ENCODE assay signal across 19 cellular contexts in genomic region chr3:149551500-149551899, GRCh38.
DNase-seq lines count a peak whose midpoint lies in the region; ATAC-seq and TF ChIP-seq lines count a peak whose summit lies in the region.
"Had no signal": no experiment of that assay in that cellular context is flagged by ENCODE, and none has a peak within 500 bp of the region (broad histone marks: within the 10 kb centered on the region; RNA-seq: fewer than 3 reads in every experiment).

No MANE protein-coding gene starts in this region.

- intact Hi-C loops in ascending aorta (cut with DNase I), result no loop called here

- H3K36me3 ChIP-seq in ascending aorta (no peaks in the 10 kb centered on the region), lung (ENCODE audit: control insufficient read depth in 2 of 2, insufficient read depth in 2 of 2, low read length in 2 of 2) (peaks cover 1 to 5% of the 10 kb centered on the region in 2 donors), rectal smooth muscle tissue (ENCODE audit: control insufficient read depth, insufficient read depth, low read length) (no peaks in the 10 kb centered on the region)

- no peak overlapping the region for H3K4me3 ChIP-seq in ascending aorta
- H3K4me3 ChIP-seq in lung, result no peak overlapping the region
- H3K4me3 ChIP-seq in rectal smooth muscle tissue (ENCODE audit: low read length), result no peak overlapping the region
- H3K4me3 ChIP-seq: GM23338, K562, SK-N-MC had no signal

- peak; percentile 12 for ATAC-seq in lung (ENCODE audit: insufficient read depth, low FRiP score)
- no peak for ATAC-seq in HG02885 (IDR thresholded peaks at IDR 0.05; ENCODE audit: poor library complexity, unreplicated experiment)
- ATAC-seq: GM23338, K562 had no signal

- H3K9me3 ChIP-seq in ascending aorta (no peaks in the 10 kb centered on the region), lung (ENCODE audit: control insufficient read depth in 2 of 2, insufficient read depth in 1 of 2, low read length in 1 of 2) (no peaks in the 10 kb centered on the region)

- H3K4me1 ChIP-seq in ascending aorta (peaks cover 18 to 56% of the 10 kb centered on the region in 2 donors), lung (ENCODE audit: control insufficient read depth in 2 of 2, insufficient read depth in 2 of 2, low read length in 2 of 2) (peaks cover 11 to 25% of the 10 kb centered on the region in 2 donors), rectal smooth muscle tissue (ENCODE audit: control insufficient read depth, insufficient read depth, low read length) (peaks cover 65% of the 10 kb centered on the region)

- DNase-seq in ascending aorta (ENCODE audit: low spot score in 2 of 2), result no peak
- no peak for DNase-seq in lung (ENCODE audit: low spot score)
- no peak for DNase-seq in DMS153 (lab: John Stamatoyannopoulos, UW)
- no peak for DNase-seq in SW 1271 (lab: John Stamatoyannopoulos, UW)
- DNase-seq in COLO829 (ENCODE audit: low spot score), result no peak
- DNase-seq: ACHN, GF-D8, HCEC 1CT, NCI-H1105, NCI-H2081, NCI-H446 treated with DMSO at 0.1 percent for 48 hours, NCI-H69, Right ventricle myocardium superior had no signal

- no peak overlapping the region for H3K9ac ChIP-seq in rectal smooth muscle tissue (ENCODE audit: low read length)

- no peak for TF ChIP-seq CTCF in ascending aorta (IDR thresholded peaks at IDR 0.05)
- TF ChIP-seq CTCF in lung (IDR thresholded peaks at IDR 0.05; ENCODE audit: control extremely low read depth, extremely low read depth), result no peak

- H3K27me3 ChIP-seq in ascending aorta, result no peaks in the 10 kb centered on the region
- H3K27me3 ChIP-seq in lung (ENCODE audit: control insufficient read depth, insufficient read depth), result no peaks in the 10 kb centered on the region
- H3K27me3 ChIP-seq in rectal smooth muscle tissue (ENCODE audit: control insufficient read depth, insufficient read depth, low read length), result peaks cover 1% of the 10 kb centered on the region

- peak overlapping the region; percentile 73 to 83 for H3K27ac ChIP-seq in ascending aorta
- H3K27ac ChIP-seq in lung (ENCODE audit: low read depth in 1 of 2, low read length in 1 of 2), result no peak overlapping the region
- peak overlapping the region; percentile 36 for H3K27ac ChIP-seq in rectal smooth muscle tissue (ENCODE audit: low read depth, low read length)
- H3K27ac ChIP-seq: C4-2B, SK-N-MC had no signal

Comparison
In these comparisons a context has a peak if more than half of its experiments do, and no peak if none do; other contexts are left out.
1. H3K27ac ChIP-seq: peak in ascending aorta (2 of 2) and rectal smooth muscle tissue (single experiment); none in lung (0 of 2).